Comparison of ENCODE assay signal across 19 cellular contexts in genomic region chr5:167608708-167609272, GRCh38.
DNase-seq lines count a peak whose midpoint lies in the region; FAIRE-seq and TF ChIP-seq lines count a peak whose summit lies in the region.
"Had no signal": no experiment of that assay in that cellular context is flagged by ENCODE, and none has a peak within 500 bp of the region (broad histone marks: within the 10 kb centered on the region; RNA-seq: fewer than 3 reads in every experiment).

No MANE protein-coding gene starts in this region.

- H3K4me1 ChIP-seq in endocrine pancreas (ENCODE audit: control insufficient read depth, insufficient read depth, low read length) (no peaks in the 10 kb centered on the region), keratinocyte (ENCODE audit: control insufficient read depth, extremely low read depth, insufficient read depth, low read length) (peaks cover 7% of the 10 kb centered on the region), hepatocyte (ENCODE audit: insufficient read depth) (no peaks in the 10 kb centered on the region)
- H3K4me1 ChIP-seq: heart left ventricle, suprapubic skin had no signal

- WGBS in hepatocyte (ENCODE audit: low lambda C conversion rate, missing lambda C conversion rate) = 79% methylated on average over 3 of the region's 3 CpGs

- DNase-seq in NAMALWA (ENCODE audit: low spot score) (peak; percentile 5), keratinocyte (ENCODE audit: low read depth, low spot score) (peak; percentile 36), hepatocyte (ENCODE audit: low spot score) (no peak), NCI-H1417 treated with DMSO at 0.1 percent for 48 hours (lab: John Stamatoyannopoulos, UW) (no peak), SHP77 treated with DMSO at 0.1 percent for 48 hours (lab: John Stamatoyannopoulos, UW) (no peak)
- DNase-seq in NK-92 treated with Interleukin-12 subunit alpha and Interleukin-12 subunit beta, amount 100 ng/mL, for 24 hours (lab: John Stamatoyannopoulos, UW) = no peak
- DNase-seq: activated CD4-positive, CD25-positive, alpha-beta regulatory T cell treated with anti-CD3 and anti-CD28 coated beads, Interleukin-2, amount 50 U/mL, for 72 hours; activated naive CD4-positive, alpha-beta T cell treated with Interleukin-2 at 50 U/mL for 16 hours; activated T-cell treated with anti-CD3 and anti-CD28 coated beads, Interleukin-2, amount 50 U/mL, for 1 hour; amygdala; cerebellar nuclear complex; DMS79; heart left ventricle; MV-4-11; NCI-H1930; SW 1271 had no signal

- H3K4me2 ChIP-seq in keratinocyte (ENCODE audit: control insufficient read depth, extremely low read depth, insufficient read depth, low read depth, low read length) (no peak overlapping the region), hepatocyte (no peak overlapping the region)

- H3K27ac ChIP-seq in keratinocyte (ENCODE audit: control insufficient read depth, insufficient read depth, low read length) (no peak overlapping the region), hepatocyte (no peak overlapping the region)
- H3K27ac ChIP-seq: heart left ventricle, suprapubic skin had no signal

- H2AFZ ChIP-seq in keratinocyte (ENCODE audit: control insufficient read depth, low read length) (no peak overlapping the region), hepatocyte (no peak overlapping the region)

- peak; percentile 29 for FAIRE-seq in keratinocyte (lab: Jason Lieb, UNC)
- FAIRE-seq: HTR-8/SVneo had no signal

- H3K9me1 ChIP-seq in keratinocyte (ENCODE audit: control insufficient read depth, extremely low read depth, insufficient read depth, low read length) = no peaks in the 10 kb centered on the region

- H3K9me3 ChIP-seq in endocrine pancreas (ENCODE audit: control insufficient read depth, low read length) = no peaks in the 10 kb centered on the region
- H3K9me3 ChIP-seq in keratinocyte (ENCODE audit: control insufficient read depth, low read depth, low read length) = no peaks in the 10 kb centered on the region
- H3K9me3 ChIP-seq in hepatocyte (ENCODE audit: low read depth) = no peaks in the 10 kb centered on the region
- H3K9me3 ChIP-seq: heart left ventricle, suprapubic skin had no signal

- TF ChIP-seq CTCF in keratinocyte (optimal IDR thresholded peaks at IDR 0.05 in 1 of 3, IDR thresholded peaks at IDR 0.05 in 1 of 3, conservative IDR thresholded peaks at IDR 0.05 in 1 of 3; ENCODE audit: extremely low read depth in 1 of 3, insufficient read depth in 2 of 3, low read length in 3 of 3) = peak in 1 of 3 experiments; percentile 51
- TF ChIP-seq CTCF in hepatocyte (IDR thresholded peaks at IDR 0.05; ENCODE audit: poor library complexity) = no peak

- H4K20me1 ChIP-seq in keratinocyte (ENCODE audit: control insufficient read depth, extremely low read depth, insufficient read depth, low read length) (no peaks in the 10 kb centered on the region), hepatocyte (ENCODE audit: insufficient read depth, poor library complexity, severe bottlenecking) (no peaks in the 10 kb centered on the region)

- H3K79me2 ChIP-seq in keratinocyte (ENCODE audit: control insufficient read depth, insufficient read depth, low read length) (no peaks in the 10 kb centered on the region), hepatocyte (no peaks in the 10 kb centered on the region)

- H3K4me3 ChIP-seq in endocrine pancreas (ENCODE audit: control insufficient read depth, insufficient read depth, low read length) (peak overlapping the region; percentile 19), keratinocyte (ENCODE audit: control insufficient read depth in 2 of 3, extremely low read depth in 1 of 3, insufficient read depth in 2 of 3, low read depth in 1 of 3, low read length in 3 of 3) (no peak overlapping the region), hepatocyte (no peak overlapping the region)
- H3K4me3 ChIP-seq: heart left ventricle, suprapubic skin had no signal

- H3K9ac ChIP-seq in endocrine pancreas (ENCODE audit: control insufficient read depth, insufficient read depth, low read length) (no peak overlapping the region), keratinocyte (ENCODE audit: control insufficient read depth, extremely low read depth, insufficient read depth, low read length) (no peak overlapping the region)

- H3K36me3 ChIP-seq in endocrine pancreas (ENCODE audit: control insufficient read depth, insufficient read depth, low read length) = no peaks in the 10 kb centered on the region
- H3K36me3 ChIP-seq in keratinocyte (ENCODE audit: control insufficient read depth in 2 of 2, extremely low read depth in 1 of 2, insufficient read depth in 2 of 2, low read length in 2 of 2) = no peaks in the 10 kb centered on the region
- H3K36me3 ChIP-seq in hepatocyte (replicated peaks; ENCODE audit: insufficient read depth, low read depth) = no peaks in the 10 kb centered on the region
- H3K36me3 ChIP-seq: heart left ventricle, suprapubic skin had no signal

- H3K27me3 ChIP-seq in endocrine pancreas (ENCODE audit: control insufficient read depth, insufficient read depth, low read length) = no peaks in the 10 kb centered on the region
- no peaks in the 10 kb centered on the region for H3K27me3 ChIP-seq in keratinocyte (ENCODE audit: control insufficient read depth, extremely low read depth, insufficient read depth, low read length)
- no peaks in the 10 kb centered on the region for H3K27me3 ChIP-seq in hepatocyte
- H3K27me3 ChIP-seq: heart left ventricle, suprapubic skin had no signal

- dilution Hi-C loops in keratinocyte (cut with MboI; ENCODE audit: extremely low pct_ligation_motif_present, low sequenced_read_pairs) = no loop called here

- H3K9me2 ChIP-seq in hepatocyte (replicated peaks; ENCODE audit: insufficient read depth) = no peaks in the 10 kb centered on the region

Comparison
In these comparisons a context has a peak if more than half of its experiments do, and no peak if none do; other contexts are left out.
1. DNase-seq: peak in NAMALWA (single experiment) and keratinocyte (single experiment); none in NK-92 treated with Interleukin-12 subunit alpha and Interleukin-12 subunit beta, amount 100 ng/mL, for 24 hours (single experiment), hepatocyte (single experiment), NCI-H1417 treated with DMSO at 0.1 percent for 48 hours (single experiment) and SHP77 treated with DMSO at 0.1 percent for 48 hours (single experiment).